12 cellular contexts compared by ENCODE assay signal in genomic region chr2:159098815-159099455, GRCh38.
DNase-seq lines count a peak whose midpoint lies in the region; ATAC-seq and TF ChIP-seq lines count a peak whose summit lies in the region.
"Had no signal": no experiment of that assay in that cellular context is flagged by ENCODE, and none has a peak within 500 bp of the region (broad histone marks: within the 10 kb centered on the region; RNA-seq: fewer than 3 reads in every experiment).

No MANE protein-coding gene starts in this region.

- H3K9me3 ChIP-seq in gastrocnemius medialis = no peaks in the 10 kb centered on the region

- H3K27me3 ChIP-seq in gastrocnemius medialis = no peaks in the 10 kb centered on the region

- H3K27ac ChIP-seq in gastrocnemius medialis = peak overlapping the region in 3 of 4 donors; percentile 4 to 16 (median 5)

- TF ChIP-seq CTCF in epithelial cell of esophagus (IDR thresholded peaks at IDR 0.05; ENCODE audit: insufficient read depth, low read depth, low read length, missing control alignments) (no peak), gastrocnemius medialis (IDR thresholded peaks at IDR 0.05 in 4 of 5, conservative IDR thresholded peaks at IDR 0.05 in 1 of 5) (no peak)

- peak; percentile 51 for DNase-seq in NCI-H226
- peak; percentile 67 for DNase-seq in epithelial cell of esophagus (ENCODE audit: low read depth)
- no peak for DNase-seq in gastrocnemius medialis
- DNase-seq in NCI-H1105 (lab: John Stamatoyannopoulos, UW) = no peak
- DNase-seq in NCI-H1930 (lab: John Stamatoyannopoulos, UW) = no peak
- DNase-seq: DND-41; effector CD4-positive, alpha-beta T cell; immature natural killer cell; T-helper 9 cell had no signal

- H3K4me3 ChIP-seq in epithelial cell of esophagus (ENCODE audit: low read length) (no peak overlapping the region), gastrocnemius medialis (no peak overlapping the region)

- ATAC-seq in GM18868 (IDR thresholded peaks at IDR 0.05; ENCODE audit: unreplicated experiment) (peak; percentile 79), gastrocnemius medialis (no peak), HG03159 (IDR thresholded peaks at IDR 0.05; ENCODE audit: unreplicated experiment) (no peak), HG02678 (IDR thresholded peaks at IDR 0.05; ENCODE audit: unreplicated experiment) (no peak)

- in situ Hi-C loops in gastrocnemius medialis (cut with MboI; ENCODE audit: low sequenced_read_pairs in 4 of 4) = no loop called here

- H3K36me3 ChIP-seq in gastrocnemius medialis = no peaks in the 10 kb centered on the region

- no peak for TF ChIP-seq POLR2A in gastrocnemius medialis (IDR thresholded peaks at IDR 0.05)

- peaks cover 7 to 12% of the 10 kb centered on the region in 2 donors for H3K4me1 ChIP-seq in gastrocnemius medialis

- intact Hi-C loops in gastrocnemius medialis (cut with DNase I; ENCODE audit: low total_unique reads) = no loop called here

Comparison
In these comparisons a context has a peak if more than half of its experiments do, and no peak if none do; other contexts are left out.
1. DNase-seq: peak in NCI-H226 (single experiment) and epithelial cell of esophagus (single experiment); none in gastrocnemius medialis (0 of 2), NCI-H1105 (single experiment) and NCI-H1930 (0 of 2).